Comparison of ENCODE assay signal across 8 cellular contexts in genomic region chr3:106333911-106334618, GRCh38.
DNase-seq lines count a peak whose midpoint lies in the region; ATAC-seq and TF ChIP-seq lines count a peak whose summit lies in the region.

No MANE protein-coding gene starts in this region.

- no peaks in the 10 kb centered on the region for H3K36me3 Mint-ChIP-seq in activated B cell treated with CpG ODN at 0.5 μM for 24 hours (ENCODE audit: low read depth)

- DNase-seq in ELR (ENCODE audit: low read depth) (peak; percentile 48), activated B cell treated with CpG ODN at 0.5 μM for 24 hours (no peak), kidney epithelial cell (ENCODE audit: low read depth) (peak; percentile 63), GM19238 (ENCODE audit: insufficient read length, low spot score) (no peak), KBM-7 (no peak), superior temporal gyrus (ENCODE audit: extremely low spot score) (no peak), NCI-H1694 treated with DMSO at 0.1 percent for 48 hours (lab: John Stamatoyannopoulos, UW) (no peak)

- intact Hi-C loops in activated B cell treated with CpG ODN at 0.5 μM for 24 hours (cut with micrococcal nuclease), result loop anchor here (2.0 kb wide), 1 partner anchor 31 kb away; no protein-coding TSS in a partner anchor

- no peak for TF ChIP-seq CTCF in activated B cell treated with CpG ODN at 0.5 μM for 24 hours (IDR thresholded peaks at IDR 0.05)
- no peak for TF ChIP-seq CTCF in kidney epithelial cell (IDR thresholded peaks at IDR 0.05; ENCODE audit: insufficient read depth, low read length, poor library complexity, severe bottlenecking)

- no peaks in the 10 kb centered on the region for H3K27me3 Mint-ChIP-seq in activated B cell treated with CpG ODN at 0.5 μM for 24 hours

- in situ Hi-C loops in KBM-7 (cut with MboI; ENCODE audit: low pct_unique_long_range_greater_than_20kb, low sequenced_read_pairs), result no loop called here

- no peak overlapping the region for H3K4me3 ChIP-seq in kidney epithelial cell (ENCODE audit: low read depth, low read length)

- CTCF ChIA-PET in activated B cell treated with CpG ODN at 0.5 μM for 24 hours (lab: Charles Lee), result interaction anchor here (0.5 kb wide), 1 partner anchor 315 kb away, joined by 3 read pairs; no protein-coding TSS in a partner anchor

- POLR2A ChIA-PET in activated B cell treated with CpG ODN at 0.5 μM for 24 hours (lab: Charles Lee), result no interaction called here

- H3K36me3 ChIP-seq in kidney epithelial cell (ENCODE audit: control insufficient read depth, insufficient read depth, low read length), result no peaks in the 10 kb centered on the region

- peaks cover 29% of the 10 kb centered on the region for H3K4me1 Mint-ChIP-seq in activated B cell treated with CpG ODN at 0.5 μM for 24 hours

- peaks cover 2% of the 10 kb centered on the region for H3K9me3 Mint-ChIP-seq in activated B cell treated with CpG ODN at 0.5 μM for 24 hours

- H3K4me3 Mint-ChIP-seq in activated B cell treated with CpG ODN at 0.5 μM for 24 hours, result no peak overlapping the region

- ATAC-seq in HG02642 (IDR thresholded peaks at IDR 0.05; ENCODE audit: poor library complexity, unreplicated experiment) (peak; percentile 56), activated B cell treated with CpG ODN at 0.5 μM for 24 hours (ENCODE audit: low read depth) (peak; percentile 42)

- H3K27ac Mint-ChIP-seq in activated B cell treated with CpG ODN at 0.5 μM for 24 hours, result no peak overlapping the region

- H3K27me3 ChIP-seq in kidney epithelial cell (ENCODE audit: control insufficient read depth, insufficient read depth, low read length), result no peaks in the 10 kb centered on the region

Comparison
In these comparisons a context has a peak if more than half of its experiments do, and no peak if none do; other contexts are left out.
1. DNase-seq: peak in ELR (single experiment) and kidney epithelial cell (single experiment); none in activated B cell treated with CpG ODN at 0.5 μM for 24 hours (single experiment), GM19238 (single experiment), KBM-7 (single experiment), superior temporal gyrus (single experiment) and NCI-H1694 treated with DMSO at 0.1 percent for 48 hours (single experiment).